Comparison of ENCODE assay signal across 29 cellular contexts in genomic region chr7:149527414-149527813, GRCh38.
"Had no signal": no experiment of that assay in that cellular context is flagged by ENCODE, and none has a peak within 500 bp of the region (broad histone marks: within the 10 kb centered on the region; RNA-seq: fewer than 3 reads in every experiment).

No MANE protein-coding gene starts in this region.

- H3K36me3 ChIP-seq: neural progenitor cell, ovary, right lobe of liver, sigmoid colon, suprapubic skin, tibial artery, transverse colon, upper lobe of right lung, uterus had no signal

- DNase-seq: natural killer cell; occipital lobe; ovary; posterior cingulate gyrus; psoas muscle; right cardiac atrium; right lobe of liver; sigmoid colon; small intestine; stimulated activated CD4-positive, alpha-beta T cell treated with anti-CD3 and anti-CD28 coated beads, Interleukin-15, amount 100 ng/mL, for 24 hours; stimulated activated CD4-positive, alpha-beta T cell treated with anti-CD3 and anti-CD28 coated beads, Interleukin-2, amount 100 ng/mL, for 24 hours; stimulated activated CD4-positive, alpha-beta T cell treated with anti-CD3 and anti-CD28 coated beads, Interleukin-2, amount 100 ng/mL, for 48 hours; stimulated activated CD4-positive, alpha-beta T cell treated with anti-CD3 and anti-CD28 coated beads, Interleukin-4, amount 100 ng/mL, for 24 hours; stimulated activated naive B cell treated with anti-CD40 and anti-IgM and Interleukin-4, amounts not matched to agents 10 μg/mL and 1 μg/mL and 100 μg/mL, for 72 hours; stimulated activated naive CD8-positive, alpha-beta T cell treated with anti-CD3 and anti-CD28 coated beads, Interleukin-15, amount 100 ng/mL, for 72 hours; stimulated activated naive CD8-positive, alpha-beta T cell treated with anti-CD3 and anti-CD28 coated beads, Interleukin-15, Interleukin-2, amounts not matched to agents 100 U/mL and 50 U/mL, for 24 hours; substantia nigra; testis; tibial artery; transverse colon; upper lobe of right lung; uterus had no signal

- H3K4me3 ChIP-seq: neural progenitor cell, ovary, psoas muscle, right lobe of liver, sigmoid colon, suprapubic skin, testis, tibial artery, transverse colon, upper lobe of right lung, uterus had no signal

- H3K27me3 ChIP-seq: neural progenitor cell, ovary, right lobe of liver, sigmoid colon, suprapubic skin, testis, tibial artery, transverse colon, upper lobe of right lung, uterus had no signal

- H3K9me3 ChIP-seq: testis had no signal

- H3K4me1 ChIP-seq: neural progenitor cell, parathyroid adenoma, psoas muscle, right lobe of liver, sigmoid colon, suprapubic skin, testis, tibial artery, transverse colon, upper lobe of right lung, uterus had no signal

- H3K4me2 ChIP-seq: neural progenitor cell had no signal

- H3K27ac Mint-ChIP-seq: natural killer cell; nephron; neural progenitor cell; progenitor cell of endocrine pancreas; stimulated activated effector memory CD8-positive, alpha-beta T cell treated with anti-CD3 and anti-CD28 coated beads, Interleukin-12 subunit alpha, Interleukin-12 subunit beta, amount 100 ng/mL, for 72 hours; stimulated activated naive B cell treated with anti-CD40 and anti-IgM and Interleukin-4, amounts not matched to agents 10 μg/mL and 1 μg/mL and 100 μg/mL, for 72 hours; stimulated activated naive CD8-positive, alpha-beta T cell treated with anti-CD3 and anti-CD28 coated beads, Interleukin-15, amount 100 ng/mL, for 72 hours; type B pancreatic cell had no signal

- H3K27me3 Mint-ChIP-seq: progenitor cell of endocrine pancreas; stimulated activated naive CD8-positive, alpha-beta T cell treated with anti-CD3 and anti-CD28 coated beads, Interleukin-15, amount 100 ng/mL, for 72 hours; type B pancreatic cell had no signal

- H3K36me3 Mint-ChIP-seq: neural progenitor cell, type B pancreatic cell had no signal

- H3K27ac ChIP-seq: neural progenitor cell, ovary, parathyroid adenoma, psoas muscle, right lobe of liver, sigmoid colon, suprapubic skin, testis, tibial artery, transverse colon, upper lobe of right lung, uterus had no signal

- H2AFZ ChIP-seq: neural progenitor cell, parathyroid adenoma had no signal

- H3K4me3 Mint-ChIP-seq: natural killer cell; nephron; neural progenitor cell; stimulated activated effector memory CD8-positive, alpha-beta T cell treated with anti-CD3 and anti-CD28 coated beads, Interleukin-12 subunit alpha, Interleukin-12 subunit beta, amount 100 ng/mL, for 72 hours; stimulated activated naive B cell treated with anti-CD40 and anti-IgM and Interleukin-4, amounts not matched to agents 10 μg/mL and 1 μg/mL and 100 μg/mL, for 72 hours; stimulated activated naive CD8-positive, alpha-beta T cell treated with anti-CD3 and anti-CD28 coated beads, Interleukin-15, amount 100 ng/mL, for 72 hours; type B pancreatic cell had no signal

- H3K79me2 ChIP-seq: parathyroid adenoma had no signal

- H3K4me1 Mint-ChIP-seq: natural killer cell; nephron; neural progenitor cell; stimulated activated effector memory CD8-positive, alpha-beta T cell treated with anti-CD3 and anti-CD28 coated beads, Interleukin-12 subunit alpha, Interleukin-12 subunit beta, amount 100 ng/mL, for 72 hours; stimulated activated naive B cell treated with anti-CD40 and anti-IgM and Interleukin-4, amounts not matched to agents 10 μg/mL and 1 μg/mL and 100 μg/mL, for 72 hours; stimulated activated naive CD8-positive, alpha-beta T cell treated with anti-CD3 and anti-CD28 coated beads, Interleukin-15, amount 100 ng/mL, for 72 hours had no signal
